ENCODE assay signal across 25 cellular contexts in genomic region chr4:47623916-47624554, GRCh38.
A peak's percentile ranks its signal among the peaks of the same experiment; 100 is the strongest.
DNase-seq lines count a peak whose midpoint lies in the region; ATAC-seq and TF ChIP-seq lines count a peak whose summit lies in the region.
"Had no signal": no experiment of that assay in that cellular context is flagged by ENCODE, and none has a peak within 500 bp of the region (broad histone marks: within the 10 kb centered on the region; RNA-seq: fewer than 3 reads in every experiment).

No MANE protein-coding gene starts in this region.

- TF ChIP-seq CTCF in RWPE2 (IDR thresholded peaks at IDR 0.05; ENCODE audit: poor library complexity, severe bottlenecking): no peak
- TF ChIP-seq CTCF in endothelial cell (IDR thresholded peaks at IDR 0.05; ENCODE audit: unreplicated experiment): no peak
- TF ChIP-seq CTCF in osteoblast (IDR thresholded peaks at IDR 0.05; ENCODE audit: extremely low read depth, low read depth, low read length): no peak
- no peak for TF ChIP-seq CTCF in testis (IDR thresholded peaks at IDR 0.05)
- no peak for TF ChIP-seq CTCF in mucosa of descending colon (IDR thresholded peaks at IDR 0.05)

- no peak overlapping the region for H3K4me3 Mint-ChIP-seq in endothelial cell (ENCODE audit: unreplicated experiment)
- no peak overlapping the region for H3K4me3 Mint-ChIP-seq in T-helper 2 cell treated with Interferon-gamma antibody and Interleukin-4, amounts not matched to agents 5 μg/mL and 100 μg/mL, for 36 hours
- H3K4me3 Mint-ChIP-seq: stimulated activated memory B cell treated with anti-CD40 and anti-IgM and Interleukin-4, amounts not matched to agents 10 μg/mL and 1 μg/mL and 100 μg/mL, for 72 hours had no signal

- H3K27me3 ChIP-seq in RWPE2 (ENCODE audit: insufficient read depth, poor library complexity, severe bottlenecking) (no peaks in the 10 kb centered on the region), osteoblast (ENCODE audit: insufficient read depth, low read length) (no peaks in the 10 kb centered on the region), testis (no peaks in the 10 kb centered on the region)
- H3K27me3 ChIP-seq: neutrophil had no signal

- ATAC-seq in RWPE2 (ENCODE audit: low read depth): peak; percentile 48; the same call in 1 of the 3 replicates
- ATAC-seq in mucosa of descending colon: no peak
- ATAC-seq: left lobe of liver; sciatic nerve; stimulated activated memory B cell treated with anti-CD40 and anti-IgM and Interleukin-4, amounts not matched to agents 10 μg/mL and 1 μg/mL and 100 μg/mL, for 72 hours had no signal

- no peaks in the 10 kb centered on the region for H3K79me2 ChIP-seq in osteoblast (ENCODE audit: insufficient read depth, low read length)

- TF ChIP-seq POLR2A in testis (IDR thresholded peaks at IDR 0.05): no peak

- H3K9me3 ChIP-seq in RWPE2 (ENCODE audit: severe bottlenecking) (no peaks in the 10 kb centered on the region), osteoblast (ENCODE audit: low read depth, low read length) (peaks cover 4% of the 10 kb centered on the region), testis (no peaks in the 10 kb centered on the region), mucosa of descending colon (no peaks in the 10 kb centered on the region)
- H3K9me3 ChIP-seq: neutrophil, thoracic aorta had no signal

- H3K4me1 ChIP-seq in RWPE2 (ENCODE audit: insufficient read depth, poor library complexity, severe bottlenecking) (no peaks in the 10 kb centered on the region), osteoblast (ENCODE audit: insufficient read depth, low read length) (no peaks in the 10 kb centered on the region), testis (no peaks in the 10 kb centered on the region), mucosa of descending colon (ENCODE audit: low read depth) (no peaks in the 10 kb centered on the region)

- no peaks in the 10 kb centered on the region for H3K9me3 Mint-ChIP-seq in endothelial cell (ENCODE audit: unreplicated experiment)
- H3K9me3 Mint-ChIP-seq in T-helper 2 cell treated with Interferon-gamma antibody and Interleukin-4, amounts not matched to agents 5 μg/mL and 100 μg/mL, for 36 hours: no peaks in the 10 kb centered on the region
- H3K9me3 Mint-ChIP-seq: stimulated activated memory B cell treated with anti-CD40 and anti-IgM and Interleukin-4, amounts not matched to agents 10 μg/mL and 1 μg/mL and 100 μg/mL, for 72 hours had no signal

- peaks cover 4% of the 10 kb centered on the region for H3K36me3 Mint-ChIP-seq in endothelial cell (ENCODE audit: low read depth, unreplicated experiment)
- no peaks in the 10 kb centered on the region for H3K36me3 Mint-ChIP-seq in T-helper 2 cell treated with Interferon-gamma antibody and Interleukin-4, amounts not matched to agents 5 μg/mL and 100 μg/mL, for 36 hours (ENCODE audit: low read depth)
- H3K36me3 Mint-ChIP-seq: stimulated activated memory B cell treated with anti-CD40 and anti-IgM and Interleukin-4, amounts not matched to agents 10 μg/mL and 1 μg/mL and 100 μg/mL, for 72 hours had no signal

- H3K4me1 Mint-ChIP-seq in endothelial cell (ENCODE audit: unreplicated experiment): peaks cover 15% of the 10 kb centered on the region
- no peaks in the 10 kb centered on the region for H3K4me1 Mint-ChIP-seq in T-helper 2 cell treated with Interferon-gamma antibody and Interleukin-4, amounts not matched to agents 5 μg/mL and 100 μg/mL, for 36 hours (ENCODE audit: low read depth)
- H3K4me1 Mint-ChIP-seq: stimulated activated memory B cell treated with anti-CD40 and anti-IgM and Interleukin-4, amounts not matched to agents 10 μg/mL and 1 μg/mL and 100 μg/mL, for 72 hours had no signal

- peak; percentile 68 for DNase-seq in EL
- no peak for DNase-seq in RWPE2 (ENCODE audit: low spot score)
- no peak for DNase-seq in endothelial cell (ENCODE audit: low spot score)
- DNase-seq in osteoblast (ENCODE audit: insufficient read length, low spot score, missing footprints): no peak
- DNase-seq in testis: no peak
- no peak for DNase-seq in T-helper 2 cell treated with Interferon-gamma antibody and Interleukin-4, amounts not matched to agents 5 μg/mL and 100 μg/mL, for 36 hours (ENCODE audit: low spot score)
- no peak for DNase-seq in NCI-H2196 treated with DMSO at 0.1 percent for 48 hours (lab: John Stamatoyannopoulos, UW; ENCODE audit: unreplicated experiment)
- no peak for DNase-seq in mucosa of descending colon
- DNase-seq: activated CD4-positive, alpha-beta T cell treated with anti-CD3 and anti-CD28 coated beads, Interleukin-2, amount 50 U/mL, for 48 hours; activated naive CD4-positive, alpha-beta T cell; AML-193; aorta; DND-41; Kasumi-1; NCI-H1417 treated with DMSO at 0.1 percent for 48 hours; NCI-H2171; NCI-H69; Right ventricle myocardium superior; T-helper 1 cell had no signal

- H3K4me3 ChIP-seq in RWPE2 (ENCODE audit: severe bottlenecking) (no peak overlapping the region), osteoblast (ENCODE audit: insufficient read depth, low read length) (no peak overlapping the region), testis (no peak overlapping the region), mucosa of descending colon (no peak overlapping the region)
- H3K4me3 ChIP-seq: thoracic aorta had no signal

- intact Hi-C loops in testis (cut with DNase I; ENCODE audit: low total_unique reads): no loop called here
- intact Hi-C loops in mucosa of descending colon (cut with DNase I, micrococcal nuclease): no loop called here

- H3K27ac ChIP-seq in RWPE2 (ENCODE audit: poor library complexity, severe bottlenecking) (no peak overlapping the region), osteoblast (ENCODE audit: low read depth, low read length) (peak overlapping the region; percentile 17), testis (no peak overlapping the region)
- H3K27ac ChIP-seq: epithelial cell of prostate, neutrophil, thoracic aorta had no signal

- H4K20me1 ChIP-seq in osteoblast (ENCODE audit: insufficient read depth, low read length): no peaks in the 10 kb centered on the region

- H3K4me2 ChIP-seq in osteoblast (ENCODE audit: insufficient read depth, low read length): no peak overlapping the region

- H3K36me3 ChIP-seq in RWPE2 (ENCODE audit: low read depth) (no peaks in the 10 kb centered on the region), osteoblast (ENCODE audit: insufficient read depth, low read length) (no peaks in the 10 kb centered on the region), testis (ENCODE audit: low read depth, missing control alignments) (no peaks in the 10 kb centered on the region), mucosa of descending colon (ENCODE audit: low read depth) (no peaks in the 10 kb centered on the region)
- H3K36me3 ChIP-seq: neutrophil, thoracic aorta had no signal

- no peaks in the 10 kb centered on the region for H3K27me3 Mint-ChIP-seq in endothelial cell (ENCODE audit: unreplicated experiment)
- peaks cover 5% of the 10 kb centered on the region for H3K27me3 Mint-ChIP-seq in T-helper 2 cell treated with Interferon-gamma antibody and Interleukin-4, amounts not matched to agents 5 μg/mL and 100 μg/mL, for 36 hours (ENCODE audit: low read depth)
- H3K27me3 Mint-ChIP-seq: stimulated activated memory B cell treated with anti-CD40 and anti-IgM and Interleukin-4, amounts not matched to agents 10 μg/mL and 1 μg/mL and 100 μg/mL, for 72 hours had no signal

- H2AFZ ChIP-seq in osteoblast (ENCODE audit: low read length): no peak overlapping the region

- peak overlapping the region; percentile 53 for H3K27ac Mint-ChIP-seq in endothelial cell (ENCODE audit: unreplicated experiment)
- no peak overlapping the region for H3K27ac Mint-ChIP-seq in T-helper 2 cell treated with Interferon-gamma antibody and Interleukin-4, amounts not matched to agents 5 μg/mL and 100 μg/mL, for 36 hours
- H3K27ac Mint-ChIP-seq: stimulated activated memory B cell treated with anti-CD40 and anti-IgM and Interleukin-4, amounts not matched to agents 10 μg/mL and 1 μg/mL and 100 μg/mL, for 72 hours had no signal
